9 cellular contexts compared by ENCODE assay signal in genomic region chr5:35815089-35815936, GRCh38. TPM values are rescaled to one million over a fixed set of nuclear protein-coding genes. Genes with fewer than 3 reads are reported as not detected.
DNase-seq lines count a peak whose midpoint lies in the region; ATAC-seq, FAIRE-seq and TF ChIP-seq lines count a peak whose summit lies in the region.
"Had no signal": no experiment of that assay in that cellular context is flagged by ENCODE, and none has a peak within 500 bp of the region (broad histone marks: within the 10 kb centered on the region; RNA-seq: fewer than 3 reads in every experiment).

No MANE protein-coding gene starts in this region.

- H3K9me3 Mint-ChIP-seq in chondrocyte (ENCODE audit: low read depth): no peaks in the 10 kb centered on the region

- no peaks in the 10 kb centered on the region for H3K36me3 Mint-ChIP-seq in chondrocyte (ENCODE audit: low read depth)

- TF ChIP-seq EP300 in stomach (IDR thresholded peaks at IDR 0.05): no peak

- no peak overlapping the region for H3K27ac Mint-ChIP-seq in chondrocyte (ENCODE audit: unreplicated experiment)

- H3K4me1 Mint-ChIP-seq in chondrocyte (ENCODE audit: low read depth): no peaks in the 10 kb centered on the region

- H3K4me1 ChIP-seq in small intestine (ENCODE audit: control insufficient read depth in 2 of 2, insufficient read depth in 1 of 2, low read depth in 1 of 2, low read length in 1 of 2) (no peaks in the 10 kb centered on the region), stomach (no peaks in the 10 kb centered on the region)

- no peaks in the 10 kb centered on the region for H3K36me3 ChIP-seq in small intestine (ENCODE audit: control insufficient read depth in 2 of 2, insufficient read depth in 2 of 2, low read length in 2 of 2)
- no peaks in the 10 kb centered on the region for H3K36me3 ChIP-seq in stomach

- 70 to 81% (median 72%) methylated on average over 10 of the region's 10 CpGs for WGBS in small intestine, 3 donors
- 75 to 85% (median 77%) methylated on average over 10 of the region's 10 CpGs for WGBS in stomach, 5 donors

- FAIRE-seq in D721Med (lab: Jason Lieb, UNC) (no peak), small intestine (lab: Jason Lieb, UNC) (no peak)

- H3K27me3 ChIP-seq in small intestine (ENCODE audit: control insufficient read depth in 2 of 2, insufficient read depth in 2 of 2, low read length in 2 of 2): no peaks in the 10 kb centered on the region
- no peaks in the 10 kb centered on the region for H3K27me3 ChIP-seq in stomach

- no peak for TF ChIP-seq POLR2A in stomach (IDR thresholded peaks at IDR 0.05)

- H3K9me3 ChIP-seq in small intestine (ENCODE audit: control insufficient read depth, low read depth): no peaks in the 10 kb centered on the region
- no peaks in the 10 kb centered on the region for H3K9me3 ChIP-seq in stomach

- DNase-seq in D721Med (ENCODE audit: insufficient read length, low spot score) (no peak), NCI-H1694 treated with DMSO at 0.1 percent for 48 hours (lab: John Stamatoyannopoulos, UW) (peak; percentile 73), chondrocyte (ENCODE audit: low spot score) (no peak), small intestine (peak; percentile 44), stomach (no peak), superior temporal gyrus (ENCODE audit: extremely low spot score) (no peak)

- intact Hi-C loops in stomach (cut with DNase I; ENCODE audit: low total_unique reads): no loop called here

- ATAC-seq in GM18873 (IDR thresholded peaks at IDR 0.05; ENCODE audit: low FRiP score, unreplicated experiment): peak; percentile 76
- no peak for ATAC-seq in GM21786 (IDR thresholded peaks at IDR 0.05; ENCODE audit: unreplicated experiment)

- no peak overlapping the region for H3K4me3 Mint-ChIP-seq in chondrocyte (ENCODE audit: unreplicated experiment)

- TF ChIP-seq CTCF in D721Med (IDR thresholded peaks at IDR 0.05; ENCODE audit: insufficient read depth, missing control alignments): peak; percentile 34
- peak; percentile 73 for TF ChIP-seq CTCF in chondrocyte (IDR thresholded peaks at IDR 0.05)
- peak in 1 of 7 experiments; percentile 15 for TF ChIP-seq CTCF in stomach (IDR thresholded peaks at IDR 0.05)

- H3K27ac ChIP-seq in small intestine (ENCODE audit: low read depth in 1 of 2, low read length in 1 of 2) (no peak overlapping the region), stomach (no peak overlapping the region)
- H3K27ac ChIP-seq: SK-N-MC had no signal

- no peaks in the 10 kb centered on the region for H3K27me3 Mint-ChIP-seq in chondrocyte (ENCODE audit: low read depth)

- H3K4me3 ChIP-seq in small intestine (ENCODE audit: low read depth in 1 of 2, low read length in 2 of 2) (no peak overlapping the region), stomach (no peak overlapping the region)
- H3K4me3 ChIP-seq: SK-N-MC had no signal

RNA-seq across cellular contexts. Expression of gene IL7R, which starts 41.4 kb away (rescaled TPM):
- total RNA-seq in chondrocyte (0.36 to 0.56 TPM (median 0.50 TPM) in 3 replicates), stomach (100 to 1,000 TPM in 1 of 5 donors, 10 to 100 TPM in 2, 1 to 10 TPM in 2; 2.3 to 124 (median 20.7) TPM)
- polyA plus RNA-seq in small intestine (1 to 10 TPM; 2.9 to 8.0 (median 5.9) TPM), stomach (1 to 10 TPM; 2.2 to 7.5 (median 2.3) TPM)

Comparison
In these comparisons a context has a peak if more than half of its experiments do, and no peak if none do; other contexts are left out.
1. DNase-seq: peak in NCI-H1694 treated with DMSO at 0.1 percent for 48 hours (single experiment) and small intestine (single experiment); none in D721Med (single experiment), chondrocyte (single experiment), stomach (single experiment) and superior temporal gyrus (single experiment).